In the genomic region with DNA sequence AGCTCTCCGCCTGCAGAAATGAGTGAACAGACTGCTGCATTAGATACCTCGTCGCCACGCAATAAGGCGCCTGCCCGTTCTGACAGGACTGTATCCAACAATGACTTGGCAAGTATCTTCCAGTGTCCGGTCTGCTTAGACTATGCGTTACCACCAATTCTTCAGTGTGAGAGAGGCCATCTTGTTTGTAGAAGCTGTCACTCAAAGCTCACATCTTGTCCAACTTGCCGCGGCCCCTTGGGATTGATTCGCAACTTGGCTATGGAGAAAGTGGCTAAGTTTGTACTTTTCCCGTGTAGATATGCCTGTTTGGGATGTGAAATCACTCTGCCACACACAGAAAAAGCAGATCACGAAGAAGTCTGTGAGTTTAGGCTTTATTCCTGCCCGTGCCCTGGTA, we compare ENCODE assay signal across 8 cellular contexts.
"Had no signal": no experiment of that assay in that cellular context is flagged by ENCODE, and none has a peak within 500 bp of the region (broad histone marks: within the 10 kb centered on the region; RNA-seq: fewer than 3 reads in every experiment).

No MANE protein-coding gene starts in this region.

- H3K4me3 ChIP-seq: GM12878 had no signal

- ATAC-seq: GM12878 had no signal

- FAIRE-seq: G401.6, GM12878, GM12891, GM12892, GM18507, GM19239 had no signal

- DNase-seq: GDM1, GF-D8 had no signal
